22 cellular contexts compared by ENCODE assay signal in genomic region chr16:76796431-76796830, GRCh38.
DNase-seq lines count a peak whose midpoint lies in the region; ATAC-seq, FAIRE-seq and TF ChIP-seq lines count a peak whose summit lies in the region.
"Had no signal": no experiment of that assay in that cellular context is flagged by ENCODE, and none has a peak within 500 bp of the region (broad histone marks: within the 10 kb centered on the region; RNA-seq: fewer than 3 reads in every experiment).

No MANE protein-coding gene starts in this region.

- peak; percentile 15 for DNase-seq in LNCaP clone FGC (ENCODE audit: low read depth)
- DNase-seq in NCI-H748 (lab: John Stamatoyannopoulos, UW; ENCODE audit: unreplicated experiment), result peak; percentile 48
- DNase-seq in H1 (ENCODE audit: low read depth in 1 of 2, low spot score in 2 of 2), result no peak
- DNase-seq in NCI-H2081 (lab: John Stamatoyannopoulos, UW), result no peak
- DNase-seq in NCI-H69 (lab: John Stamatoyannopoulos, UW), result no peak
- no peak for DNase-seq in BE2C
- DNase-seq: 8988T; ACHN; AML-193; C1 segment of cervical spinal cord; Calu3; CD4-positive, alpha-beta memory T cell; COR-L47; DMS53; DMS79 treated with DMSO at 0.1 percent for 48 hours; GF-D8; H9 had no signal

- no peaks in the 10 kb centered on the region for H3K27me3 ChIP-seq in H1 (replicated peaks in 1 of 4; ENCODE audit: control insufficient read depth in 3 of 4, extremely low read depth in 1 of 4, insufficient read depth in 3 of 4, low read length in 3 of 4)
- H3K27me3 ChIP-seq in BE2C, result no peaks in the 10 kb centered on the region

- ATAC-seq in GM21515 (IDR thresholded peaks at IDR 0.05; ENCODE audit: unreplicated experiment), result no peak
- ATAC-seq: A549, HCT116 had no signal

- no peak overlapping the region for H3K9ac ChIP-seq in H1 (replicated peaks in 1 of 4; ENCODE audit: extremely low read depth in 1 of 4, low read depth in 3 of 4, low read length in 3 of 4)

- no peak overlapping the region for H3K18ac ChIP-seq in H1 (ENCODE audit: extremely low read depth, low read length)

- no peak overlapping the region for H3K4ac ChIP-seq in H1 (replicated peaks; ENCODE audit: insufficient read length, low read depth, low read length)

- no peak overlapping the region for H2BK15ac ChIP-seq in H1 (ENCODE audit: low read length)

- H3K23ac ChIP-seq in H1 (ENCODE audit: insufficient read length), result no peak overlapping the region

- H3K9me3 ChIP-seq in H1 (ENCODE audit: insufficient read depth in 2 of 2, low read depth in 1 of 2, low read length in 1 of 2) (no peaks in the 10 kb centered on the region), BE2C (no peaks in the 10 kb centered on the region; the same call in 1 of the 2 replicates)
- H3K9me3 ChIP-seq: A549 had no signal

- no peak overlapping the region for H3K27ac ChIP-seq in H1 (ENCODE audit: low read depth, low read length)
- H3K27ac ChIP-seq: A549 had no signal

- no peaks in the 10 kb centered on the region for H3K79me1 ChIP-seq in H1 (ENCODE audit: low read depth, low read length)

- H4K5ac ChIP-seq in H1 (ENCODE audit: insufficient read length, low read depth, low read length), result no peak overlapping the region

- TF ChIP-seq EP300 in H1 (IDR thresholded peaks at IDR 0.05; ENCODE audit: borderline replicate concordance in 1 of 2, low read depth in 2 of 2, low read length in 2 of 2), result no peak

- CTCF ChIA-PET in H1 (lab: Charles Lee; ENCODE audit: partially characterized antibody), result interaction anchor here (0.8 kb wide), 1 partner anchor 375 kb away, joined by 3 read pairs; no protein-coding TSS in a partner anchor

- TF ChIP-seq POLR2A in H1 (IDR thresholded peaks at IDR 0.05; ENCODE audit: control extremely low read depth in 1 of 2, low read depth in 2 of 2, low read length in 2 of 2), result no peak

- POLR2A ChIA-PET in H1 (lab: Charles Lee; ENCODE audit: partially characterized antibody), result no interaction called here

- no peak overlapping the region for H2BK120ac ChIP-seq in H1 (replicated peaks; ENCODE audit: low read depth, low read length)

- no peak for TF ChIP-seq CTCF in LNCaP clone FGC (IDR thresholded peaks at IDR 0.05; ENCODE audit: control insufficient read depth, extremely low read depth, insufficient read depth)
- TF ChIP-seq CTCF in H1 (IDR thresholded peaks at IDR 0.05; ENCODE audit: control extremely low read depth in 1 of 3, insufficient read depth in 1 of 3, low read depth in 1 of 3, low read length in 3 of 3), result no peak
- no peak for TF ChIP-seq CTCF in BE2C (IDR thresholded peaks at IDR 0.05; ENCODE audit: low read depth, low read length)

- H4K8ac ChIP-seq in H1 (ENCODE audit: extremely low read depth, insufficient read depth, low read length), result no peak overlapping the region

- 0 out of 2 replicates have a peak overlapping the region, but pooled peaks have one; percentile 21 for H2AFZ ChIP-seq in H1 (ENCODE audit: low read length)

- no peaks in the 10 kb centered on the region for H4K20me1 ChIP-seq in H1 (replicated peaks in 1 of 2; ENCODE audit: control insufficient read depth in 1 of 2, insufficient read depth in 2 of 2, low read length in 2 of 2)

- H3K4me3 ChIP-seq in LNCaP clone FGC (ENCODE audit: low read depth, low read length), result no peak overlapping the region
- H3K4me3 ChIP-seq in H1 (ENCODE audit: extremely low read depth in 1 of 4, insufficient read depth in 2 of 4, low read depth in 3 of 4, low read length in 4 of 4), result no peak overlapping the region
- H3K4me3 ChIP-seq in BE2C (ENCODE audit: low read depth, low read length), result no peak overlapping the region
- H3K4me3 ChIP-seq: A549 had no signal

- H2AK5ac ChIP-seq in H1 (ENCODE audit: low read depth, low read length), result no peak overlapping the region

- no peak overlapping the region for H3K56ac ChIP-seq in H1 (replicated peaks; ENCODE audit: insufficient read length, low read depth, low read length)

- no peaks in the 10 kb centered on the region for H3K4me1 ChIP-seq in H1 (replicated peaks in 1 of 4; ENCODE audit: control insufficient read depth in 3 of 4, insufficient read depth in 4 of 4, low read length in 3 of 4)
- H3K4me1 ChIP-seq in BE2C, result no peaks in the 10 kb centered on the region
- H3K4me1 ChIP-seq: A549 had no signal

- H3K79me2 ChIP-seq in H1 (ENCODE audit: control insufficient read depth in 1 of 2, insufficient read depth in 2 of 2, low read length in 2 of 2), result no peaks in the 10 kb centered on the region

- WGBS in H1 (ENCODE audit: extremely low coverage in 1 of 2, insufficient coverage in 1 of 2, insufficient read length in 1 of 2, insufficient replicate concordance in 2 of 2, low coverage in 1 of 2, low lambda C conversion rate in 2 of 2, missing lambda C conversion rate in 1 of 2), 2 experiments, result 88% methylated on average over 8 of the region's 8 CpGs; no CpG with 5 or more reads in 1 of the 2 experiments

- no peak overlapping the region for H4K91ac ChIP-seq in H1 (replicated peaks; ENCODE audit: insufficient read length, low read length)

- no peak for TF ChIP-seq RAD21 in H1 (IDR thresholded peaks at IDR 0.05 in 1 of 2, conservative IDR thresholded peaks at IDR 0.05 in 1 of 2; ENCODE audit: low read depth in 2 of 2, low read length in 2 of 2)

- H3K36me3 ChIP-seq in H1 (ENCODE audit: control insufficient read depth in 2 of 4, insufficient read depth in 4 of 4, low read length in 3 of 4) (no peaks in the 10 kb centered on the region), BE2C (no peaks in the 10 kb centered on the region)

- H2BK20ac ChIP-seq in H1 (ENCODE audit: low read length), result no peak overlapping the region

- no peak overlapping the region for H3K14ac ChIP-seq in H1 (ENCODE audit: insufficient read length)

- no peaks in the 10 kb centered on the region for H3K23me2 ChIP-seq in H1 (ENCODE audit: low read depth, low read length)

- H2BK5ac ChIP-seq in H1 (ENCODE audit: low read depth, low read length), result no peak overlapping the region

- H3K4me2 ChIP-seq in H1 (ENCODE audit: insufficient read depth in 1 of 2, low read depth in 2 of 2, low read length in 2 of 2), result no peak overlapping the region
- H3K4me2 ChIP-seq: A549 had no signal

- no peak overlapping the region for H2BK12ac ChIP-seq in H1 (ENCODE audit: low read depth, low read length)

- FAIRE-seq in H1 (lab: Jason Lieb, UNC), result no peak
- FAIRE-seq: A549, GM12891, GM18507 had no signal

TF ChIP-seq in H1, 55 proteins besides CTCF, POLR2A, EP300 and RAD21:
- TF ChIP-seq TCF12 (IDR thresholded peaks at IDR 0.05; ENCODE audit: low read depth, low read length) (no peak), POLR2AphosphoS5 (IDR thresholded peaks at IDR 0.05; ENCODE audit: low read depth, low read length) (no peak), GTF2F1 (IDR thresholded peaks at IDR 0.05; ENCODE audit: borderline replicate concordance, low read depth, low read length) (no peak), BCL11A (IDR thresholded peaks at IDR 0.05; ENCODE audit: low read depth in 2 of 2, low read length in 2 of 2) (no peak), ASH2L (IDR thresholded peaks at IDR 0.05; ENCODE audit: low read length) (no peak)

Comparison
In these comparisons a context has a peak if more than half of its experiments do, and no peak if none do; other contexts are left out.
1. DNase-seq: peak in LNCaP clone FGC (single experiment) and NCI-H748 (single experiment); none in H1 (0 of 2), NCI-H2081 (0 of 2), NCI-H69 (single experiment) and BE2C (single experiment).